Comparison of ENCODE assay signal across 8 cellular contexts in the genomic region with DNA sequence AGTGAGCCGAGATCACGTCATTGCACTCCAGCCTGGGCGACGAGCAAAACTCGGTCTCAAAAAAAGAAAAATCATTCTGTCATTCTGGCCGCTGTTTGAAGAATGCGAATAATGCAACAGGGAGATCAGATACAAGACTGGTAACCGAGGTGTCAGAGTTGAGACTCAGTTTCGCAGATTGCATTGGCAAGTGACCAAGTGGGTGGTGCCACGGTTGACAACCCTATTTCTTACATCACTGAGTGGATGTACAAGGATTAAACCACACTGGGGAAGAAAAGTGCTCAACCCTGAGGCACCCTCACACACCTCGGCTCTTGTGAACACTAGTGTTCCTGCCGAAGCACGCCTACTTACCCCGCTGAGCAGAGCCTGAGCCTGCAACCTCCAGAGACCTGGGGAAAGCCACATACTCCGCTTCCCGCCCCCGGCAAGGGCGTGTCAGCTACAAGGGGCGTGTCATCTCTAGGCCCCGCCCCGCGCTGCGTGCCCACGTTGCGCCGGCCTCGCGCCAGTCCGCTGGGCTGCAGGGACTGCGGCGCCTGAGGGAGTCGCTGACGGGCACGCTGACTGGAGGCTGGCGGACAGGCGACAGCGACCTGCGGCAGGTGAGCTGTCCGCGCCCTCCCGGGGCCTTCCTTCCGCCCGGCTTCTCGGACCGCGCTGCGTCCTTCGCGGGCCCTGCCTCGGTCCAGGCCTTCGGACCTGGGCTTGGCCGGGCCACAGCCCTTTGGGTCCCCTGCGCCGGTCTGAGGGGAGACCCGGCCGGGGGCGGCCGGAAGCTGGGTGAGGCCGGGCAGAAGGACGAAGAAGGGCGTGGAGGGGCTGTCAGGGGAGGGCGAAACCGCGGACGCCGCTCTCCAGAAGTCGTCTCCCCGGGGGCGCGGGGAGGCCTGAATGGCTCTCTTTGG. TPM values are rescaled to one million over a fixed set of nuclear protein-coding genes. Genes with fewer than 3 reads are reported as not detected.
DNase-seq lines count a peak whose midpoint lies in the region; ATAC-seq and TF ChIP-seq lines count a peak whose summit lies in the region.

HMOX2 (plus strand) TSS at position 519 of the 911 bp plus-strand sequence. CDS start 29,127 bp downstream, outside the sequence.

- intact Hi-C loops in Panc1 (cut with micrococcal nuclease; ENCODE audit: unreplicated experiment) (no loop called here), esophagus muscularis mucosa (cut with DNase I) (no loop called here)

- H3K27ac ChIP-seq in Panc1 (ENCODE audit: low read length), result peak within 1 kb of the TSS; percentile 94
- peak within 1 kb of the TSS; percentile 76 to 88 (median 86) for H3K27ac ChIP-seq in esophagus muscularis mucosa (replicated peaks in 1 of 4)

- TF ChIP-seq EP300 in esophagus muscularis mucosa (IDR thresholded peaks at IDR 0.05), result no peak

- in situ Hi-C loops in KBM-7 (cut with MboI; ENCODE audit: low pct_unique_long_range_greater_than_20kb, low sequenced_read_pairs) (no loop called here), Panc1 (cut with HindIII; ENCODE audit: low pct_unique_long_range_greater_than_20kb, low sequenced_read_pairs) (no loop called here)

- H3K4me3 Mint-ChIP-seq in stimulated activated effector memory CD8-positive, alpha-beta T cell treated with anti-CD3 and anti-CD28 coated beads, Interleukin-12 subunit alpha, Interleukin-12 subunit beta, amount 100 ng/mL, for 72 hours, result peak within 1 kb of the TSS; percentile 84

- no peak for TF ChIP-seq POLR2A in esophagus muscularis mucosa (IDR thresholded peaks at IDR 0.05; ENCODE audit: low read depth)

- peak within 1 kb of the TSS; percentile 82 to 85 for H3K4me3 ChIP-seq in Panc1 (ENCODE audit: low read depth in 2 of 2, low read length in 2 of 2)
- H3K4me3 ChIP-seq in esophagus muscularis mucosa, result peak within 1 kb of the TSS; percentile 94 to 97 (median 96)

- H3K27ac Mint-ChIP-seq in stimulated activated effector memory CD8-positive, alpha-beta T cell treated with anti-CD3 and anti-CD28 coated beads, Interleukin-12 subunit alpha, Interleukin-12 subunit beta, amount 100 ng/mL, for 72 hours, result peak within 1 kb of the TSS; percentile 88

- no peak; the same call in 1 of the 2 replicates for TF ChIP-seq CTCF in Panc1 (IDR thresholded peaks at IDR 0.05)
- TF ChIP-seq CTCF in esophagus muscularis mucosa (IDR thresholded peaks at IDR 0.05), result peak; percentile 24 to 48 (median 37)

- WGBS in esophagus muscularis mucosa, result 66% methylated on average over 10 of the region's 70 CpGs

- peak; percentile 71 for DNase-seq in DMS79 (lab: John Stamatoyannopoulos, UW)
- peak; percentile 97 for DNase-seq in KBM-7
- DNase-seq in Panc1 (ENCODE audit: low read depth, low spot score), result peak; percentile 85
- peak; percentile 98 to 99 for DNase-seq in activated T-cell treated with anti-CD3 and anti-CD28 coated beads, Interleukin-2, amount 50 U/mL, for 48 hours
- DNase-seq in esophagus muscularis mucosa (ENCODE audit: extremely low spot score), result peak; percentile 97
- peak; percentile 91 for DNase-seq in myocyte (ENCODE audit: low read depth)
- peak; percentile 97 to 98 for DNase-seq in stimulated activated effector memory CD8-positive, alpha-beta T cell treated with anti-CD3 and anti-CD28 coated beads, Interleukin-12 subunit alpha, Interleukin-12 subunit beta, amount 100 ng/mL, for 72 hours (ENCODE audit: low spot score in 2 of 2)

- H3K4me1 Mint-ChIP-seq in stimulated activated effector memory CD8-positive, alpha-beta T cell treated with anti-CD3 and anti-CD28 coated beads, Interleukin-12 subunit alpha, Interleukin-12 subunit beta, amount 100 ng/mL, for 72 hours, result peaks cover 33% of the 10 kb centered on the region

- peaks cover 50% of the 10 kb centered on the region for H3K36me3 Mint-ChIP-seq in stimulated activated effector memory CD8-positive, alpha-beta T cell treated with anti-CD3 and anti-CD28 coated beads, Interleukin-12 subunit alpha, Interleukin-12 subunit beta, amount 100 ng/mL, for 72 hours

- H3K9me3 ChIP-seq in Panc1 (ENCODE audit: control insufficient read depth, insufficient read depth, low read depth, low read length), result no peaks in the 10 kb centered on the region
- H3K9me3 ChIP-seq in esophagus muscularis mucosa, result no peaks in the 10 kb centered on the region

- no TSS peak for BruUV-seq in Panc1 (replicated peaks; lab: Mats Ljungman, UMichigan)

- POLR2A ChIA-PET in Panc1 (lab: Charles Lee), result interaction anchor here (0.6 kb wide), 2 partner anchors 94 to 203 kb away, joined by 4 to 5 read pairs; no protein-coding TSS in a partner anchor

- CTCF ChIA-PET in Panc1 (lab: Charles Lee), result no interaction called here

- H3K4me1 ChIP-seq in Panc1 (ENCODE audit: control insufficient read depth, insufficient read depth, low read length) (peaks cover 18% of the 10 kb centered on the region), esophagus muscularis mucosa (peaks cover 34 to 50% (median 44%) of the 10 kb centered on the region in 4 donors)

- H3K36me3 ChIP-seq in Panc1 (ENCODE audit: control insufficient read depth, insufficient read depth, low read length), result no peaks in the 10 kb centered on the region; the same call in 1 of the 2 replicates
- H3K36me3 ChIP-seq in esophagus muscularis mucosa, result peaks cover 0 to 4% (median 0%) of the 10 kb centered on the region in 4 donors

- no peaks in the 10 kb centered on the region for H3K27me3 ChIP-seq in Panc1 (ENCODE audit: control insufficient read depth, insufficient read depth, low read length)
- H3K27me3 ChIP-seq in esophagus muscularis mucosa, result no peaks in the 10 kb centered on the region

- ATAC-seq in GM21717 (IDR thresholded peaks at IDR 0.05; ENCODE audit: unreplicated experiment) (peak; percentile 73), Panc1 (peak; percentile 92)
- peak; percentile 89 for ATAC-seq in stimulated activated effector memory CD8-positive, alpha-beta T cell treated with anti-CD3 and anti-CD28 coated beads, Interleukin-12 subunit alpha, Interleukin-12 subunit beta, amount 100 ng/mL, for 72 hours

- no peaks in the 10 kb centered on the region for H3K9me3 Mint-ChIP-seq in stimulated activated effector memory CD8-positive, alpha-beta T cell treated with anti-CD3 and anti-CD28 coated beads, Interleukin-12 subunit alpha, Interleukin-12 subunit beta, amount 100 ng/mL, for 72 hours

RNA-seq across cellular contexts. Expression of gene HMOX2, which starts in this region (rescaled TPM):
- total RNA-seq in Panc1 (2021; ENCODE audit: unreplicated experiment) (72.6 TPM), esophagus muscularis mucosa (10 to 100 TPM; 26.6 to 45.9 (median 44.7) TPM), myocyte (35.4 and 37.5 TPM in 2 replicates)
- polyA plus RNA-seq in Panc1 (2012; ENCODE audit: insufficient read length), result 114 TPM
- 67.7 TPM for polyA plus RNA-seq in myocyte (2012)

Comparison
In these comparisons a context has a peak if more than half of its experiments do, and no peak if none do; other contexts are left out.
1. Peak in every context shown above with its lines: DNase-seq, ATAC-seq, H3K4me3 ChIP-seq and H3K27ac ChIP-seq.